ENCODE assay signal across 1 cellular context in genomic region chr11:106988151-106988806, GRCh38.
A peak's percentile ranks its signal among the peaks of the same experiment; 100 is the strongest.
TF ChIP-seq lines count a peak whose summit lies in the region.

No MANE protein-coding gene starts in this region.

TF ChIP-seq in HEK293, 187 proteins besides CTCF, POLR2A, EP300 and RAD21 (continued from another document and continues in another):
- TF ChIP-seq, protein P1, sequence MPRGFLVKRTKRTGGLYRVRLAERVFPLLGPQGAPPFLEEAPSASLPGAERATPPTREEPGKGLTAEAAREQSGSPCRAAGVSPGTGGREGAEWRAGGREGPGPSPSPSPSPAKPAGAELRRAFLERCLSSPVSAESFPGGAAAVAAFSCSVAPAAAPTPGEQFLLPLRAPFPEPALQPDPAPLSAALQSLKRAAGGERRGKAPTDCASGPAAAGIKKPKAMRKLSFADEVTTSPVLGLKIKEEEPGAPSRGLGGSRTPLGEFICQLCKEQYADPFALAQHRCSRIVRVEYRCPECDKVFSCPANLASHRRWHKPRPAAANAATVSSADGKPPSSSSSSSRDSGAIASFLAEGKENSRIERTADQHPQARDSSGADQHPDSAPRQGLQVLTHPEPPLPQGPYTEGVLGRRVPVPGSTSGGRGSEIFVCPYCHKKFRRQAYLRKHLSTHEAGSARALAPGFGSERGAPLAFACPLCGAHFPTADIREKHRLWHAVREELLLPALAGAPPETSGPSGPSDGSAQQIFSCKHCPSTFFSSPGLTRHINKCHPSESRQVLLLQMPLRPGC (tag by site-specific recombination; IDR thresholded peaks at IDR 0.05), result 0 out of 2 replicates have a peak, but pooled peaks have one; percentile 13
- TF ChIP-seq OSR2 (tag by site-specific recombination; IDR thresholded peaks at IDR 0.05), result peak; percentile 70; the same call in 1 of the 2 replicates
- TF ChIP-seq RBAK (tag by site-specific recombination; IDR thresholded peaks at IDR 0.05), result no peak
- TF ChIP-seq HOXD13 (CRISPR knock-in tag; IDR thresholded peaks at IDR 0.05; ENCODE audit: borderline replicate concordance), result peak; percentile 92
- peak; percentile 37; the same call in 1 of the 2 replicates for TF ChIP-seq ZNF366 (tag by site-specific recombination; conservative IDR thresholded peaks at IDR 0.05)
- TF ChIP-seq, protein P2, sequence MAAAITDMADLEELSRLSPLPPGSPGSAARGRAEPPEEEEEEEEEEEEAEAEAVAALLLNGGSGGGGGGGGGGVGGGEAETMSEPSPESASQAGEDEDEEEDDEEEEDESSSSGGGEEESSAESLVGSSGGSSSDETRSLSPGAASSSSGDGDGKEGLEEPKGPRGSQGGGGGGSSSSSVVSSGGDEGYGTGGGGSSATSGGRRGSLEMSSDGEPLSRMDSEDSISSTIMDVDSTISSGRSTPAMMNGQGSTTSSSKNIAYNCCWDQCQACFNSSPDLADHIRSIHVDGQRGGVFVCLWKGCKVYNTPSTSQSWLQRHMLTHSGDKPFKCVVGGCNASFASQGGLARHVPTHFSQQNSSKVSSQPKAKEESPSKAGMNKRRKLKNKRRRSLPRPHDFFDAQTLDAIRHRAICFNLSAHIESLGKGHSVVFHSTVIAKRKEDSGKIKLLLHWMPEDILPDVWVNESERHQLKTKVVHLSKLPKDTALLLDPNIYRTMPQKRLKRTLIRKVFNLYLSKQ (tag by site-specific recombination; IDR thresholded peaks at IDR 0.05; ENCODE audit: borderline replicate concordance), result no peak
- TF ChIP-seq, protein P3, sequence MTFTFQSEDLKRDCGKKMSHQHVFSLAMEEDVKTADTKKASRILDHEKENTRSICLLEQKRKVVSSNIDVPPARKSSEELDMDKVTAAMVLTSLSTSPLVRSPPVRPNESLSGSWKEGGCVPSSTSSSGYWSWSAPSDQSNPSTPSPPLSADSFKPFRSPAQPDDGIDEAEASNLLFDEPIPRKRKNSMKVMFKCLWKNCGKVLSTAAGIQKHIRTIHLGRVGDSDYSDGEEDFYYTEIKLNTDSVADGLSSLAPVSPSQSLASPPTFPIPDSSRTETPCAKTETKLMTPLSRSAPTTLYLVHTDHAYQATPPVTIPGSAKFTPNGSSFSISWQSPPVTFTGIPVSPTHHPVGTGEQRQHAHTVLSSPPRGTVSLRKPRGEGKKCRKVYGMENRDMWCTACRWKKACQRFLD (tag by site-specific recombination; IDR thresholded peaks at IDR 0.05), result no peak
- no peak for TF ChIP-seq ZNF2 (tag by site-specific recombination; IDR thresholded peaks at IDR 0.05)
- TF ChIP-seq ZNF391 (tag by site-specific recombination; IDR thresholded peaks at IDR 0.05; ENCODE audit: borderline replicate concordance, low read depth), result no peak
- TF ChIP-seq ZNF423 (tag by site-specific recombination; IDR thresholded peaks at IDR 0.05), result no peak
- no peak for TF ChIP-seq ZNF202 (tag by site-specific recombination; IDR thresholded peaks at IDR 0.05; ENCODE audit: borderline replicate concordance)
- TF ChIP-seq, protein P4, sequence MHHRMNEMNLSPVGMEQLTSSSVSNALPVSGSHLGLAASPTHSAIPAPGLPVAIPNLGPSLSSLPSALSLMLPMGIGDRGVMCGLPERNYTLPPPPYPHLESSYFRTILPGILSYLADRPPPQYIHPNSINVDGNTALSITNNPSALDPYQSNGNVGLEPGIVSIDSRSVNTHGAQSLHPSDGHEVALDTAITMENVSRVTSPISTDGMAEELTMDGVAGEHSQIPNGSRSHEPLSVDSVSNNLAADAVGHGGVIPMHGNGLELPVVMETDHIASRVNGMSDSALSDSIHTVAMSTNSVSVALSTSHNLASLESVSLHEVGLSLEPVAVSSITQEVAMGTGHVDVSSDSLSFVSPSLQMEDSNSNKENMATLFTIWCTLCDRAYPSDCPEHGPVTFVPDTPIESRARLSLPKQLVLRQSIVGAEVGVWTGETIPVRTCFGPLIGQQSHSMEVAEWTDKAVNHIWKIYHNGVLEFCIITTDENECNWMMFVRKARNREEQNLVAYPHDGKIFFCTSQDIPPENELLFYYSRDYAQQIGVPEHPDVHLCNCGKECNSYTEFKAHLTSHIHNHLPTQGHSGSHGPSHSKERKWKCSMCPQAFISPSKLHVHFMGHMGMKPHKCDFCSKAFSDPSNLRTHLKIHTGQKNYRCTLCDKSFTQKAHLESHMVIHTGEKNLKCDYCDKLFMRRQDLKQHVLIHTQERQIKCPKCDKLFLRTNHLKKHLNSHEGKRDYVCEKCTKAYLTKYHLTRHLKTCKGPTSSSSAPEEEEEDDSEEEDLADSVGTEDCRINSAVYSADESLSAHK (tag by site-specific recombination; IDR thresholded peaks at IDR 0.05), result peak; percentile 37; the same call in 1 of the 2 replicates
- 0 out of 2 replicates have a peak, but pooled peaks have one; percentile 43 for TF ChIP-seq ZNF561 (tag by site-specific recombination; IDR thresholded peaks at IDR 0.05; ENCODE audit: borderline replicate concordance)
- TF ChIP-seq PRDM10 (tag by site-specific recombination; IDR thresholded peaks at IDR 0.05), result 0 out of 2 replicates have a peak, but pooled peaks have one; percentile 34
- TF ChIP-seq, protein P5, sequence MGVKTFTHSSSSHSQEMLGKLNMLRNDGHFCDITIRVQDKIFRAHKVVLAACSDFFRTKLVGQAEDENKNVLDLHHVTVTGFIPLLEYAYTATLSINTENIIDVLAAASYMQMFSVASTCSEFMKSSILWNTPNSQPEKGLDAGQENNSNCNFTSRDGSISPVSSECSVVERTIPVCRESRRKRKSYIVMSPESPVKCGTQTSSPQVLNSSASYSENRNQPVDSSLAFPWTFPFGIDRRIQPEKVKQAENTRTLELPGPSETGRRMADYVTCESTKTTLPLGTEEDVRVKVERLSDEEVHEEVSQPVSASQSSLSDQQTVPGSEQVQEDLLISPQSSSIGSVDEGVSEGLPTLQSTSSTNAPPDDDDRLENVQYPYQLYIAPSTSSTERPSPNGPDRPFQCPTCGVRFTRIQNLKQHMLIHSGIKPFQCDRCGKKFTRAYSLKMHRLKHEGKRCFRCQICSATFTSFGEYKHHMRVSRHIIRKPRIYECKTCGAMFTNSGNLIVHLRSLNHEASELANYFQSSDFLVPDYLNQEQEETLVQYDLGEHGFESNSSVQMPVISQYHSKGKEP (tag by site-specific recombination; IDR thresholded peaks at IDR 0.05), result peak; percentile 68; the same call in 1 of the 2 replicates
- TF ChIP-seq WT1 (tag by site-specific recombination; IDR thresholded peaks at IDR 0.05), result peak; percentile 83
- peak; percentile 89 for TF ChIP-seq ZNF362 (tag by site-specific recombination; IDR thresholded peaks at IDR 0.05)
- TF ChIP-seq, protein P6, sequence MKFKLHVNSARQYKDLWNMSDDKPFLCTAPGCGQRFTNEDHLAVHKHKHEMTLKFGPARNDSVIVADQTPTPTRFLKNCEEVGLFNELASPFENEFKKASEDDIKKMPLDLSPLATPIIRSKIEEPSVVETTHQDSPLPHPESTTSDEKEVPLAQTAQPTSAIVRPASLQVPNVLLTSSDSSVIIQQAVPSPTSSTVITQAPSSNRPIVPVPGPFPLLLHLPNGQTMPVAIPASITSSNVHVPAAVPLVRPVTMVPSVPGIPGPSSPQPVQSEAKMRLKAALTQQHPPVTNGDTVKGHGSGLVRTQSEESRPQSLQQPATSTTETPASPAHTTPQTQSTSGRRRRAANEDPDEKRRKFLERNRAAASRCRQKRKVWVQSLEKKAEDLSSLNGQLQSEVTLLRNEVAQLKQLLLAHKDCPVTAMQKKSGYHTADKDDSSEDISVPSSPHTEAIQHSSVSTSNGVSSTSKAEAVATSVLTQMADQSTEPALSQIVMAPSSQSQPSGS (tag by site-specific recombination; IDR thresholded peaks at IDR 0.05; ENCODE audit: low read depth), result peak; percentile 62; the same call in 1 of the 2 replicates
- TF ChIP-seq, protein P7, sequence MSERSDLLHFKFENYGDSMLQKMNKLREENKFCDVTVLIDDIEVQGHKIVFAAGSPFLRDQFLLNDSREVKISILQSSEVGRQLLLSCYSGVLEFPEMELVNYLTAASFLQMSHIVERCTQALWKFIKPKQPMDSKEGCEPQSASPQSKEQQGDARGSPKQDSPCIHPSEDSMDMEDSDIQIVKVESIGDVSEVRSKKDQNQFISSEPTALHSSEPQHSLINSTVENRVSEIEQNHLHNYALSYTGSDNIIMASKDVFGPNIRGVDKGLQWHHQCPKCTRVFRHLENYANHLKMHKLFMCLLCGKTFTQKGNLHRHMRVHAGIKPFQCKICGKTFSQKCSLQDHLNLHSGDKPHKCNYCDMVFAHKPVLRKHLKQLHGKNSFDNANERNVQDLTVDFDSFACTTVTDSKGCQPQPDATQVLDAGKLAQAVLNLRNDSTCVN (tag by site-specific recombination; optimal IDR thresholded peaks at IDR 0.05), result no peak
- TF ChIP-seq KLF8 (tag by site-specific recombination; IDR thresholded peaks at IDR 0.05), result peak; percentile 37; the same call in 1 of the 2 replicates
- TF ChIP-seq ZNF394 (tag by site-specific recombination; IDR thresholded peaks at IDR 0.05; ENCODE audit: borderline replicate concordance), result peak; percentile 45; the same call in 1 of the 2 replicates
- TF ChIP-seq ZNF776 (tag by site-specific recombination; IDR thresholded peaks at IDR 0.05; ENCODE audit: borderline replicate concordance), result no peak
- no peak for TF ChIP-seq ZNF37A (tag by site-specific recombination; IDR thresholded peaks at IDR 0.05)
- TF ChIP-seq ZNF629 (tag by site-specific recombination; IDR thresholded peaks at IDR 0.05), result peak; percentile 68
- TF ChIP-seq PRDM6 (tag by site-specific recombination; IDR thresholded peaks at IDR 0.05), result peak; percentile 93
- no peak for TF ChIP-seq ZNF785 (tag by site-specific recombination; IDR thresholded peaks at IDR 0.05)
- no peak for TF ChIP-seq ZNF23 (tag by site-specific recombination; IDR thresholded peaks at IDR 0.05; ENCODE audit: borderline replicate concordance)
- TF ChIP-seq ZNF843 (tag by site-specific recombination; IDR thresholded peaks at IDR 0.05), result peak; percentile 87
- TF ChIP-seq, protein P8, sequence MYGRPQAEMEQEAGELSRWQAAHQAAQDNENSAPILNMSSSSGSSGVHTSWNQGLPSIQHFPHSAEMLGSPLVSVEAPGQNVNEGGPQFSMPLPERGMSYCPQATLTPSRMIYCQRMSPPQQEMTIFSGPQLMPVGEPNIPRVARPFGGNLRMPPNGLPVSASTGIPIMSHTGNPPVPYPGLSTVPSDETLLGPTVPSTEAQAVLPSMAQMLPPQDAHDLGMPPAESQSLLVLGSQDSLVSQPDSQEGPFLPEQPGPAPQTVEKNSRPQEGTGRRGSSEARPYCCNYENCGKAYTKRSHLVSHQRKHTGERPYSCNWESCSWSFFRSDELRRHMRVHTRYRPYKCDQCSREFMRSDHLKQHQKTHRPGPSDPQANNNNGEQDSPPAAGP (tag by site-specific recombination; IDR thresholded peaks at IDR 0.05), result no peak
- peak; percentile 33; the same call in 1 of the 2 replicates for TF ChIP-seq ZNF600 (tag by site-specific recombination; IDR thresholded peaks at IDR 0.05)
- TF ChIP-seq ZNF837 (tag by site-specific recombination; IDR thresholded peaks at IDR 0.05), result no peak
- no peak for TF ChIP-seq ZNF623 (tag by site-specific recombination; IDR thresholded peaks at IDR 0.05)
- no peak for TF ChIP-seq SP2 (tag by site-specific recombination; IDR thresholded peaks at IDR 0.05)
- no peak for TF ChIP-seq ZSCAN18 (tag by site-specific recombination; IDR thresholded peaks at IDR 0.05)
- no peak for TF ChIP-seq ZEB2 (tag by site-specific recombination; IDR thresholded peaks at IDR 0.05)
